15 cellular contexts compared by ENCODE assay signal in the genomic region with DNA sequence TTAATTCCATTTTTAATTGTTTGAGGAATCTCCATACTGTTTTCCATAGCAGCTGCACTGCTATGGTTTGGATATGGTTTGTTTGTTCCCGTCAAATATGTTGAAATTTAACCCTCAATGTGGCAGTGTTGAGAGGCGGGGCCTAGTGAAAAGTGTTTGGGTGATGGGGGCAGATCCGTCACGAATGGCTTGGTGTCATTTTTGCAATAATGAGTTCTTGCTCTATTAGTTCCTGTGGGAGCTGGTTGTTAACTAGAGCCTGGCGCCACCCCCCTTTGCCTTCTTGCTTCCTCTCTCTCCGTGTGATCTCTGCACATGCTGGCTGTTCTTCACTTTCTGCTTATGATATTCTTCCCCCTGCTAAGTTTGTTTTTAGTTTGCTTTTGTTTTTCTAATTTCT.
A peak's percentile ranks its signal among the peaks of the same experiment; 100 is the strongest.
DNase-seq lines count a peak whose midpoint lies in the region.
"Had no signal": no experiment of that assay in that cellular context is flagged by ENCODE, and none has a peak within 500 bp of the region (broad histone marks: within the 10 kb centered on the region; RNA-seq: fewer than 3 reads in every experiment).

No MANE protein-coding gene starts in this region.

- no peak overlapping the region for H3K4me3 Mint-ChIP-seq in T-helper 2 cell treated with Interferon-gamma antibody and Interleukin-4, amounts not matched to agents 5 μg/mL and 100 μg/mL, for 36 hours
- H3K4me3 Mint-ChIP-seq: activated T-cell treated with anti-CD3 and anti-CD28 coated beads, Interleukin-2, amount 50 U/mL, for 4 hours; B cell had no signal

- no peaks in the 10 kb centered on the region for H3K36me3 Mint-ChIP-seq in T-helper 2 cell treated with Interferon-gamma antibody and Interleukin-4, amounts not matched to agents 5 μg/mL and 100 μg/mL, for 36 hours (ENCODE audit: low read depth)

- peak; percentile 76 for DNase-seq in COR-L47 (lab: John Stamatoyannopoulos, UW)
- peak; percentile 33 for DNase-seq in NCI-H1092 (lab: John Stamatoyannopoulos, UW)
- peak; percentile 89 for DNase-seq in NCI-H748 treated with DMSO at 0.1 percent for 48 hours (lab: John Stamatoyannopoulos, UW)
- DNase-seq in left kidney (ENCODE audit: low read depth, low spot score), result peak; percentile 68
- DNase-seq in GM19238 (ENCODE audit: insufficient read length, low spot score), result no peak
- DNase-seq in caudate nucleus (lab: John Stamatoyannopoulos, UW), result no peak
- DNase-seq in central memory CD4-positive, alpha-beta T cell, result no peak
- no peak for DNase-seq in T-helper 2 cell treated with Interferon-gamma antibody and Interleukin-4, amounts not matched to agents 5 μg/mL and 100 μg/mL, for 36 hours (ENCODE audit: low spot score)
- DNase-seq: activated CD4-positive, alpha-beta T cell treated with anti-CD3 and anti-CD28 coated beads for 4 hours; activated T-cell treated with anti-CD3 and anti-CD28 coated beads, Interleukin-2, amount 50 U/mL, for 4 hours; brain microvascular endothelial cell; NCI-H524 treated with DMSO at 0.1 percent for 48 hours; stimulated activated CD4-positive, alpha-beta T cell treated with anti-CD3 and anti-CD28 coated beads, Interleukin-4, amount 100 ng/mL, for 24 hours; stomach had no signal

- peaks cover 26% of the 10 kb centered on the region for H3K27me3 Mint-ChIP-seq in T-helper 2 cell treated with Interferon-gamma antibody and Interleukin-4, amounts not matched to agents 5 μg/mL and 100 μg/mL, for 36 hours (ENCODE audit: low read depth)

- H3K27ac ChIP-seq in caudate nucleus (ENCODE audit: low read depth, low read length), result no peak overlapping the region
- H3K27ac ChIP-seq: brain microvascular endothelial cell, stomach had no signal

- H3K27ac Mint-ChIP-seq in T-helper 2 cell treated with Interferon-gamma antibody and Interleukin-4, amounts not matched to agents 5 μg/mL and 100 μg/mL, for 36 hours, result no peak overlapping the region
- H3K27ac Mint-ChIP-seq: B cell had no signal

- H3K9me3 Mint-ChIP-seq in T-helper 2 cell treated with Interferon-gamma antibody and Interleukin-4, amounts not matched to agents 5 μg/mL and 100 μg/mL, for 36 hours, result peaks cover 13% of the 10 kb centered on the region

- H3K4me1 Mint-ChIP-seq in T-helper 2 cell treated with Interferon-gamma antibody and Interleukin-4, amounts not matched to agents 5 μg/mL and 100 μg/mL, for 36 hours (ENCODE audit: low read depth), result peaks cover 2% of the 10 kb centered on the region

Comparison
In these comparisons a context has a peak if more than half of its experiments do, and no peak if none do; other contexts are left out.
1. DNase-seq: peak in COR-L47 (single experiment), NCI-H1092 (single experiment), NCI-H748 treated with DMSO at 0.1 percent for 48 hours (single experiment) and left kidney (single experiment); none in GM19238 (single experiment), caudate nucleus (0 of 61), central memory CD4-positive, alpha-beta T cell (single experiment) and T-helper 2 cell treated with Interferon-gamma antibody and Interleukin-4, amounts not matched to agents 5 μg/mL and 100 μg/mL, for 36 hours (single experiment).